9 cellular contexts compared by ENCODE assay signal in the genomic region with DNA sequence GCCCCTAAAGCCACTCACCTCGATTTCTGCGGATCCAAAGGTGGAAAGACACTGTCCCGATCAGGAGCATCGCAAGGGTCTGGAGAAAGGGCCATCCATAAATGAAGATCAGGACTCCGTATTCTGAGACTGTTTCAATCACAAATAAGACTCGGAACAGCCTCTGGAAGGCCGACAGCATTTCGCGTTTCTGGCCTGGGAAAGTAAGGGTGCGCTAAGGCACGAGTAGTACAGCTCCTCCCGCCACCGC. TPM values are rescaled to one million over a fixed set of nuclear protein-coding genes. Genes with fewer than 3 reads are reported as not detected.
DNase-seq lines count a peak whose midpoint lies in the region; TF ChIP-seq lines count a peak whose summit lies in the region.
"Had no signal": no experiment of that assay in that cellular context is flagged by ENCODE, and none has a peak within 500 bp of the region (broad histone marks: within the 10 kb centered on the region; RNA-seq: fewer than 3 reads in every experiment).

No MANE protein-coding gene starts in this region.

- H3K56ac ChIP-seq in H9 (ENCODE audit: insufficient read length, low read depth, low read length): no peak overlapping the region

- no peak overlapping the region for H2BK15ac ChIP-seq in H9 (ENCODE audit: low read depth, low read length)

- TF ChIP-seq CTCF in AG10803 (conservative IDR thresholded peaks at IDR 0.05; ENCODE audit: low read length) (no peak), H9 (conservative IDR thresholded peaks at IDR 0.05) (no peak), testis (IDR thresholded peaks at IDR 0.05) (no peak)

- intact Hi-C loops in activated T-helper 1 cell treated with anti-CD3 and anti-CD28 coated beads, Interleukin-12 subunit alpha, Interleukin-12 subunit beta, Interleukin-2, Interleukin-4 antibody, amounts not matched to agents 30 ng/mL and 10 ng/mL and 1 ng/mL, durations not matched to agents 14 hours and 24 hours and 36 hours (cut with micrococcal nuclease): loop anchor here (1.0 to 5.0 kb wide), 2 partner anchors 46 to 343 kb away; a partner anchor contains a TSS
- intact Hi-C loops in testis (cut with DNase I; ENCODE audit: low total_unique reads): no loop called here

- H3K4me1 ChIP-seq in H9 (ENCODE audit: insufficient read depth, low read length): no peaks in the 10 kb centered on the region; the same call in 1 of the 2 replicates
- H3K4me1 ChIP-seq in iPS-20b (ENCODE audit: insufficient read depth, low read length): no peaks in the 10 kb centered on the region; the same call in 1 of the 2 replicates
- H3K4me1 ChIP-seq in testis: peaks cover 6% of the 10 kb centered on the region

- no peak overlapping the region for H3K4ac ChIP-seq in H9 (ENCODE audit: low read depth, low read length)

- H2BK20ac ChIP-seq in H9 (ENCODE audit: low read depth, low read length, poor library complexity, severe bottlenecking): no peak overlapping the region

- H3K79me2 ChIP-seq in H9 (ENCODE audit: insufficient read depth, low read length): 0 out of 2 replicates have a peak, but pooled peaks cover 2% of the 10 kb centered on the region

- H3K4me3 Mint-ChIP-seq in H9: peak overlapping the region; percentile 90 to 93
- H3K4me3 Mint-ChIP-seq in activated T-helper 1 cell treated with anti-CD3 and anti-CD28 coated beads, Interleukin-12 subunit alpha, Interleukin-12 subunit beta, Interleukin-2, Interleukin-4 antibody, amounts not matched to agents 30 ng/mL and 10 ng/mL and 1 ng/mL, durations not matched to agents 14 hours and 24 hours and 36 hours: peak overlapping the region; percentile 95

- no peak overlapping the region for H4K91ac ChIP-seq in H9 (ENCODE audit: insufficient read length, low read depth, low read length)

- H3K23ac ChIP-seq in H9 (ENCODE audit: insufficient read length, low read depth, low read length): no peak overlapping the region

- peak overlapping the region; percentile 72 for H3K4me3 ChIP-seq in AG10803 (ENCODE audit: low read length)
- H3K4me3 ChIP-seq in iPS-20b (ENCODE audit: low read length): peak overlapping the region; percentile 84
- peak overlapping the region; percentile 51 to 65 for H3K4me3 ChIP-seq in testis

- no peak for DNase-seq in AG10803 (ENCODE audit: low read depth)
- no peak for DNase-seq in H9
- no peak for DNase-seq in activated T-helper 1 cell treated with anti-CD3 and anti-CD28 coated beads, Interleukin-12 subunit alpha, Interleukin-12 subunit beta, Interleukin-2, Interleukin-4 antibody, amounts not matched to agents 30 ng/mL and 10 ng/mL and 1 ng/mL, durations not matched to agents 14 hours and 24 hours and 36 hours (ENCODE audit: low spot score)
- no peak for DNase-seq in testis
- DNase-seq in putamen (ENCODE audit: low spot score): no peak
- DNase-seq in NCI-H2107 (lab: John Stamatoyannopoulos, UW): no peak
- no peak for DNase-seq in NCI-H510A treated with DMSO at 0.1 percent for 48 hours (lab: John Stamatoyannopoulos, UW)

- H3K27ac Mint-ChIP-seq in H9: peak overlapping the region; percentile 90 to 96 (median 94); a peak in 5 of 7 replicates
- peak overlapping the region; percentile 72 for H3K27ac Mint-ChIP-seq in activated T-helper 1 cell treated with anti-CD3 and anti-CD28 coated beads, Interleukin-12 subunit alpha, Interleukin-12 subunit beta, Interleukin-2, Interleukin-4 antibody, amounts not matched to agents 30 ng/mL and 10 ng/mL and 1 ng/mL, durations not matched to agents 14 hours and 24 hours and 36 hours

- peaks cover 10% of the 10 kb centered on the region for H3K27me3 Mint-ChIP-seq in H9 (ENCODE audit: low read depth)
- peaks cover 38% of the 10 kb centered on the region for H3K27me3 Mint-ChIP-seq in activated T-helper 1 cell treated with anti-CD3 and anti-CD28 coated beads, Interleukin-12 subunit alpha, Interleukin-12 subunit beta, Interleukin-2, Interleukin-4 antibody, amounts not matched to agents 30 ng/mL and 10 ng/mL and 1 ng/mL, durations not matched to agents 14 hours and 24 hours and 36 hours (ENCODE audit: insufficient read depth)

- WGBS in H9 (ENCODE audit: extremely low coverage, insufficient read length, low lambda C conversion rate): no CpG with 5 or more reads among the region's 13 CpGs
- WGBS in testis, 2 donors: 4 to 7% methylated on average over 13 of the region's 13 CpGs

- peak overlapping the region; percentile 94 for H3K18ac ChIP-seq in H9 (ENCODE audit: insufficient read length, low read depth, low read length)

- H3K9me3 ChIP-seq in H9 (ENCODE audit: control insufficient read depth, low read depth, low read length) (no peaks in the 10 kb centered on the region), iPS-20b (ENCODE audit: insufficient read depth, low read depth, low read length) (no peaks in the 10 kb centered on the region), testis (no peaks in the 10 kb centered on the region)

- no peak for TF ChIP-seq POLR2A in testis (IDR thresholded peaks at IDR 0.05)

- no peak overlapping the region for H2BK12ac ChIP-seq in H9 (ENCODE audit: insufficient read length, low read depth, low read length)

- H4K5ac ChIP-seq in H9 (ENCODE audit: insufficient read length, low read depth, low read length): no peak overlapping the region

- H4K20me1 ChIP-seq in H9 (ENCODE audit: control insufficient read depth, insufficient read depth, insufficient read length): no peaks in the 10 kb centered on the region

- peaks cover 9 to 31% (median 17%) of the 10 kb centered on the region in 3 experiments; a peak in 6 of 7 replicates for H3K36me3 Mint-ChIP-seq in H9 (ENCODE audit: insufficient read depth in 1 of 3, low read depth in 3 of 3)
- H3K36me3 Mint-ChIP-seq in activated T-helper 1 cell treated with anti-CD3 and anti-CD28 coated beads, Interleukin-12 subunit alpha, Interleukin-12 subunit beta, Interleukin-2, Interleukin-4 antibody, amounts not matched to agents 30 ng/mL and 10 ng/mL and 1 ng/mL, durations not matched to agents 14 hours and 24 hours and 36 hours (ENCODE audit: low read depth): peaks cover 2% of the 10 kb centered on the region

- H3K36me3 ChIP-seq in iPS-20b (ENCODE audit: insufficient read depth, low read depth, low read length) (no peaks in the 10 kb centered on the region), testis (ENCODE audit: low read depth, missing control alignments) (no peaks in the 10 kb centered on the region)

- peaks cover 3% of the 10 kb centered on the region for H3K79me1 ChIP-seq in H9 (ENCODE audit: insufficient read depth, low read depth, low read length, poor library complexity, severe bottlenecking)

- no peak overlapping the region for H2AK5ac ChIP-seq in H9 (ENCODE audit: insufficient read length, low read length)

- no peak overlapping the region for H4K8ac ChIP-seq in H9 (replicated peaks; ENCODE audit: insufficient read length, low read depth, low read length)

- H3K27ac ChIP-seq in H9 (ENCODE audit: insufficient read length, low read depth, low read length) (no peak overlapping the region), iPS-20b (ENCODE audit: low read length) (no peak overlapping the region), testis (no peak overlapping the region)

- peaks cover 6 to 19% of the 10 kb centered on the region in 2 experiments for H3K9me3 Mint-ChIP-seq in H9
- peaks cover 5% of the 10 kb centered on the region for H3K9me3 Mint-ChIP-seq in activated T-helper 1 cell treated with anti-CD3 and anti-CD28 coated beads, Interleukin-12 subunit alpha, Interleukin-12 subunit beta, Interleukin-2, Interleukin-4 antibody, amounts not matched to agents 30 ng/mL and 10 ng/mL and 1 ng/mL, durations not matched to agents 14 hours and 24 hours and 36 hours

- H3K4me1 Mint-ChIP-seq in H9: peaks cover 16 to 28% of the 10 kb centered on the region in 2 experiments
- peaks cover 25% of the 10 kb centered on the region for H3K4me1 Mint-ChIP-seq in activated T-helper 1 cell treated with anti-CD3 and anti-CD28 coated beads, Interleukin-12 subunit alpha, Interleukin-12 subunit beta, Interleukin-2, Interleukin-4 antibody, amounts not matched to agents 30 ng/mL and 10 ng/mL and 1 ng/mL, durations not matched to agents 14 hours and 24 hours and 36 hours (ENCODE audit: low read depth)

- H2AFZ ChIP-seq in H9 (ENCODE audit: low read length): peak overlapping the region; percentile 9

- no peak overlapping the region for H2BK120ac ChIP-seq in H9 (ENCODE audit: low read depth, low read length, poor library complexity, severe bottlenecking)

- H3K9ac ChIP-seq in H9 (ENCODE audit: extremely low read depth, insufficient read length, low read length): peak overlapping the region; percentile 69
- H3K9ac ChIP-seq in iPS-20b (ENCODE audit: low read depth, low read length): peak overlapping the region; percentile 88; the same call in 1 of the 2 replicates

- H3K27me3 ChIP-seq in H9 (ENCODE audit: insufficient read depth, low read length): no peaks in the 10 kb centered on the region
- H3K27me3 ChIP-seq in iPS-20b (ENCODE audit: insufficient read depth, low read length): no peaks in the 10 kb centered on the region
- H3K27me3 ChIP-seq in testis: no peaks in the 10 kb centered on the region

- no peak overlapping the region for H3T11ph ChIP-seq in H9 (ENCODE audit: low read length)

- H3K14ac ChIP-seq in H9 (ENCODE audit: insufficient read depth, low read length): peak overlapping the region; percentile 98; the same call in 1 of the 2 replicates

- H3K4me2 ChIP-seq in H9 (ENCODE audit: insufficient read depth, insufficient read length, low read length): peak overlapping the region; percentile 89

- H2BK5ac ChIP-seq in H9 (ENCODE audit: insufficient read length, low read length): no peak overlapping the region

- peaks cover 17% of the 10 kb centered on the region for H3K23me2 ChIP-seq in H9 (ENCODE audit: insufficient read length, low read depth, low read length, poor library complexity, severe bottlenecking)

RNA-seq across cellular contexts. Expression of a gene that starts 44.6 kb away (rescaled TPM):
- 1.2 TPM in 2 replicates for total RNA-seq in H9 (2021)
- not detected in 2 replicates for total RNA-seq in activated T-helper 1 cell treated with anti-CD3 and anti-CD28 coated beads, Interleukin-12 subunit alpha, Interleukin-12 subunit beta, Interleukin-2, Interleukin-4 antibody, amounts not matched to agents 30 ng/mL and 10 ng/mL and 1 ng/mL, durations not matched to agents 14 hours and 24 hours and 36 hours
- 1 to 10 TPM in 1 of 2 donors, under 1 TPM in 1; 0.94 to 2.3 TPM for total RNA-seq in testis
- 1.7 TPM for polyA plus RNA-seq in testis (ENCODE audit: insufficient read depth, low read depth, low replicate concordance)
- total RNA-seq: myocyte had no signal

RNA-seq across cellular contexts. Expression of a gene that starts 46.5 kb away (rescaled TPM):
- total RNA-seq in H9 (2021): 7.7 and 7.8 TPM in 2 replicates
- 4.8 and 6.4 TPM in 2 replicates for total RNA-seq in activated T-helper 1 cell treated with anti-CD3 and anti-CD28 coated beads, Interleukin-12 subunit alpha, Interleukin-12 subunit beta, Interleukin-2, Interleukin-4 antibody, amounts not matched to agents 30 ng/mL and 10 ng/mL and 1 ng/mL, durations not matched to agents 14 hours and 24 hours and 36 hours
- 1 to 10 TPM; 4.8 to 6.6 TPM for total RNA-seq in testis
- polyA plus RNA-seq in testis (ENCODE audit: insufficient read depth, low read depth, low replicate concordance): 8.5 TPM

RNA-seq across cellular contexts. Expression of a gene that starts 53.0 kb away (rescaled TPM):
- total RNA-seq in H9 (2021): 0.22 TPM in 1 of 2 replicates, not detected in the other
- not detected in 2 replicates for total RNA-seq in activated T-helper 1 cell treated with anti-CD3 and anti-CD28 coated beads, Interleukin-12 subunit alpha, Interleukin-12 subunit beta, Interleukin-2, Interleukin-4 antibody, amounts not matched to agents 30 ng/mL and 10 ng/mL and 1 ng/mL, durations not matched to agents 14 hours and 24 hours and 36 hours
- total RNA-seq in testis: under 1 TPM in 1 of 2 donors, not detected in 1; 0.47 TPM
- not detected for polyA plus RNA-seq in testis (ENCODE audit: insufficient read depth, low read depth, low replicate concordance)
- total RNA-seq: myocyte had no signal
